ENCODE assay signal across 8 cellular contexts in genomic region chr19:55643003-55643732, GRCh38. TPM values are rescaled to one million over a fixed set of nuclear protein-coding genes. Genes with fewer than 3 reads are reported as not detected.
DNase-seq lines count a peak whose midpoint lies in the region; ATAC-seq and TF ChIP-seq lines count a peak whose summit lies in the region.

A gene with protein sequence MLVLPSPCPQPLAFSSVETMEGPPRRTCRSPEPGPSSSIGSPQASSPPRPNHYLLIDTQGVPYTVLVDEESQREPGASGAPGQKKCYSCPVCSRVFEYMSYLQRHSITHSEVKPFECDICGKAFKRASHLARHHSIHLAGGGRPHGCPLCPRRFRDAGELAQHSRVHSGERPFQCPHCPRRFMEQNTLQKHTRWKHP (plus strand): TSS chr19:55643649. CDS start chr19:55644572, 923 bp downstream.

- intact Hi-C loops in colonic mucosa (cut with DNase I) (no loop called here), left colon (cut with DNase I, micrococcal nuclease) (no loop called here)

- H3K36me3 ChIP-seq in DND-41 (ENCODE audit: insufficient read depth, low read length) (peaks cover 15% of the 10 kb centered on the region), colonic mucosa (no peaks in the 10 kb centered on the region)

- H3K27ac ChIP-seq in DND-41 (ENCODE audit: low read length) (peak within 1 kb of the TSS; percentile 73), colonic mucosa (peak within 1 kb of the TSS; percentile 76)

- H3K9ac ChIP-seq in DND-41 (ENCODE audit: low read depth, low read length) (peak within 1 kb of the TSS; percentile 92), colonic mucosa (ENCODE audit: low read depth in 2 of 2, low read length in 2 of 2) (peak within 1 kb of the TSS; percentile 78 to 84)

- H3K79me2 ChIP-seq in DND-41 (ENCODE audit: insufficient read depth, low read length), result peaks cover 71% of the 10 kb centered on the region

- H3K4me2 ChIP-seq in DND-41 (ENCODE audit: insufficient read depth, low read length), result peak within 1 kb of the TSS; percentile 85

- H3K4me1 ChIP-seq in DND-41 (ENCODE audit: insufficient read depth, low read length) (peaks cover 69% of the 10 kb centered on the region), colonic mucosa (peaks cover 34% of the 10 kb centered on the region)

- H2AFZ ChIP-seq in DND-41 (ENCODE audit: low read depth, low read length), result peak within 1 kb of the TSS; percentile 63

- DNase-seq in DND-41, result peak; percentile 83
- peak; percentile 67 to 90 for DNase-seq in NCI-H526 (lab: John Stamatoyannopoulos, UW)
- peak; percentile 91 for DNase-seq in activated CD4-positive, alpha-beta T cell treated with anti-CD3 and anti-CD28 coated beads for 48 hours
- DNase-seq in colonic mucosa, result peak; percentile 80
- peak; percentile 73 to 83 for DNase-seq in left colon
- peak; percentile 65 to 82 (median 76) for DNase-seq in stimulated activated CD4-positive, alpha-beta T cell treated with anti-CD3 and anti-CD28 coated beads, Interleukin-1b, Interleukin-23, amount 100 ng/mL, for 24 hours (ENCODE audit: low read depth in 4 of 4, low spot score in 1 of 4)

- H3K27me3 ChIP-seq in DND-41 (ENCODE audit: insufficient read depth, low read length, poor library complexity) (no peaks in the 10 kb centered on the region), colonic mucosa (no peaks in the 10 kb centered on the region)

- peaks cover 17% of the 10 kb centered on the region; the same call in 1 of the 2 replicates for H4K20me1 ChIP-seq in DND-41 (ENCODE audit: insufficient read depth, low read length)

- ATAC-seq in DND-41 (ENCODE audit: insufficient read depth, low read depth), result peak; percentile 59
- peak; percentile 28 for ATAC-seq in HG02759 (IDR thresholded peaks at IDR 0.05; ENCODE audit: unreplicated experiment)
- ATAC-seq in left colon, result peak; percentile 64
- no peak for ATAC-seq in GM19467 (IDR thresholded peaks at IDR 0.05; ENCODE audit: unreplicated experiment)

- H3K4me3 ChIP-seq in DND-41 (ENCODE audit: low read depth in 1 of 2, low read length in 2 of 2) (peak within 1 kb of the TSS; percentile 98 to 99), colonic mucosa (peak within 1 kb of the TSS; percentile 81)

- no peak for TF ChIP-seq CTCF in DND-41 (IDR thresholded peaks at IDR 0.05; ENCODE audit: borderline replicate concordance, extremely low read depth, low read length, poor library complexity, severe bottlenecking)
- no peak for TF ChIP-seq CTCF in colonic mucosa (IDR thresholded peaks at IDR 0.05)

- no peaks in the 10 kb centered on the region for H3K9me3 ChIP-seq in DND-41 (ENCODE audit: insufficient read depth, low read length, severe bottlenecking)
- H3K9me3 ChIP-seq in colonic mucosa, result no peaks in the 10 kb centered on the region

RNA-seq across cellular contexts. Expression of the gene that starts here (rescaled TPM):
- 10 to 100 TPM; 16.0 to 20.3 TPM for total RNA-seq in colonic mucosa
- 10 to 100 TPM; 15.2 to 18.7 TPM for total RNA-seq in left colon
